13 cellular contexts compared by ENCODE assay signal in genomic region chr1:36134031-36134430, GRCh38. TPM values are rescaled to one million over a fixed set of nuclear protein-coding genes. Genes with fewer than 3 reads are reported as not detected.
A peak's percentile ranks its signal among the peaks of the same experiment; 100 is the strongest.
DNase-seq lines count a peak whose midpoint lies in the region; ATAC-seq, FAIRE-seq and TF ChIP-seq lines count a peak whose summit lies in the region.
"Had no signal": no experiment of that assay in that cellular context is flagged by ENCODE, and none has a peak within 500 bp of the region (broad histone marks: within the 10 kb centered on the region; RNA-seq: fewer than 3 reads in every experiment).

No MANE protein-coding gene starts in this region.

- TF ChIP-seq EP300 in gastroesophageal sphincter (IDR thresholded peaks at IDR 0.05) (no peak), sigmoid colon (IDR thresholded peaks at IDR 0.05) (no peak)

- peaks cover 50% of the 10 kb centered on the region for H3K4me1 ChIP-seq in GM23248 (ENCODE audit: insufficient read depth)
- H3K4me1 ChIP-seq in adipocyte (ENCODE audit: control insufficient read depth, insufficient read depth, low read length) = peaks cover 46% of the 10 kb centered on the region
- H3K4me1 ChIP-seq in gastroesophageal sphincter = peaks cover 4 to 52% (median 28%) of the 10 kb centered on the region in 3 donors
- peaks cover 0 to 52% (median 48%) of the 10 kb centered on the region in 4 donors for H3K4me1 ChIP-seq in sigmoid colon
- peaks cover 0 to 2% of the 10 kb centered on the region in 2 donors for H3K4me1 ChIP-seq in kidney (ENCODE audit: control insufficient read depth in 1 of 2, insufficient read depth in 1 of 2, low read depth in 1 of 2, low read length in 2 of 2)

- H3K9me3 ChIP-seq in GM23248 (ENCODE audit: low read depth) = no peaks in the 10 kb centered on the region
- H3K9me3 ChIP-seq in adipocyte (ENCODE audit: control insufficient read depth, low read length) = no peaks in the 10 kb centered on the region
- H3K9me3 ChIP-seq in gastroesophageal sphincter = no peaks in the 10 kb centered on the region
- H3K9me3 ChIP-seq in sigmoid colon = no peaks in the 10 kb centered on the region
- H3K9me3 ChIP-seq in kidney (ENCODE audit: control insufficient read depth in 1 of 2, low read length in 2 of 2) = no peaks in the 10 kb centered on the region

- H3F3A ChIP-seq in GM23248 (ENCODE audit: insufficient read depth) = peaks cover 47% of the 10 kb centered on the region

- H2AFZ ChIP-seq in GM23248 = 0 out of 2 replicates have a peak overlapping the region, but pooled peaks have one; percentile 14

- H3K27me3 ChIP-seq in GM23248 (replicated peaks; ENCODE audit: insufficient read depth) = no peaks in the 10 kb centered on the region
- no peaks in the 10 kb centered on the region for H3K27me3 ChIP-seq in adipocyte (replicated peaks; ENCODE audit: control insufficient read depth, insufficient read depth, low read length)
- H3K27me3 ChIP-seq in gastroesophageal sphincter = no peaks in the 10 kb centered on the region
- no peaks in the 10 kb centered on the region for H3K27me3 ChIP-seq in sigmoid colon

- peaks cover 22% of the 10 kb centered on the region for H3K79me2 ChIP-seq in GM23248 (ENCODE audit: insufficient read depth)

- in situ Hi-C loops in GM23248 (cut with MboI) = no loop called here

- H3K36me3 ChIP-seq in GM23248 (ENCODE audit: low read depth) = peaks cover 8% of the 10 kb centered on the region; the same call in 1 of the 2 replicates
- peaks cover 20% of the 10 kb centered on the region for H3K36me3 ChIP-seq in adipocyte (ENCODE audit: control insufficient read depth, insufficient read depth, low read length, severe bottlenecking)
- peaks cover 0 to 28% of the 10 kb centered on the region in 2 donors for H3K36me3 ChIP-seq in gastroesophageal sphincter
- peaks cover 7 to 22% (median 14%) of the 10 kb centered on the region in 4 donors for H3K36me3 ChIP-seq in sigmoid colon
- peaks cover 15 to 19% of the 10 kb centered on the region in 2 donors for H3K36me3 ChIP-seq in kidney (ENCODE audit: control insufficient read depth in 1 of 2, insufficient read depth in 2 of 2, low read length in 2 of 2)

- intact Hi-C loops in sigmoid colon (cut with DNase I) (no loop called here), kidney (cut with DNase I) (no loop called here)

- H3K27ac ChIP-seq in GM23248 (peak overlapping the region; percentile 86), gastroesophageal sphincter (peak overlapping the region in 3 of 4 donors; percentile 61 to 82 (median 80)), sigmoid colon (peak overlapping the region; percentile 65 to 82 (median 78)), kidney (ENCODE audit: low read depth in 2 of 2, low read length in 2 of 2) (no peak overlapping the region)

- no peaks in the 10 kb centered on the region for H4K20me1 ChIP-seq in GM23248 (ENCODE audit: insufficient read depth)

- H3K4me3 ChIP-seq in GM23248 (no peak overlapping the region), adipocyte (ENCODE audit: low read length) (no peak overlapping the region), gastroesophageal sphincter (no peak overlapping the region), sigmoid colon (no peak overlapping the region), kidney (ENCODE audit: low read length in 2 of 2) (no peak overlapping the region)

- WGBS in GM23248 (ENCODE audit: low coverage in 1 of 2, low lambda C conversion rate in 2 of 2, missing lambda C conversion rate in 2 of 2), 2 experiments = 65 to 67% methylated on average over 4 to 6 of the region's 6 CpGs
- WGBS in gastroesophageal sphincter (ENCODE audit: low coverage in 1 of 2), 2 donors = 64% methylated on average over 2 of the region's 6 CpGs; no CpG with 5 or more reads in 1 of the 2 donors
- whole genome bisulfite sequencing in sigmoid colon, 2 donors = 72 to 79% methylated on average over 6 of the region's 6 CpGs

- TF ChIP-seq POLR2A in gastroesophageal sphincter (IDR thresholded peaks at IDR 0.05) (no peak), sigmoid colon (IDR thresholded peaks at IDR 0.05) (no peak)

- H3K4me2 ChIP-seq in GM23248 (ENCODE audit: unreplicated experiment) = peak overlapping the region; percentile 33

- FAIRE-seq in kidney (lab: Jason Lieb, UNC) = no peak
- FAIRE-seq: small intestine had no signal

- no peak for DNase-seq in GM23248
- DNase-seq in adipocyte (ENCODE audit: low read depth) = no peak
- no peak for DNase-seq in sigmoid colon
- no peak for DNase-seq in DMS153 treated with DMSO at 0.1 percent for 48 hours (lab: John Stamatoyannopoulos, UW; ENCODE audit: unreplicated experiment)
- no peak for DNase-seq in stimulated activated CD4-positive, alpha-beta T cell treated with anti-CD3 and anti-CD28 coated beads, Interleukin-4, amount 100 ng/mL, for 24 hours
- DNase-seq in kidney = no peak
- no peak for DNase-seq in mucosa of gallbladder (ENCODE audit: low spot score)
- DNase-seq: activated T-cell treated with anti-CD3 and anti-CD28 coated beads for 4 hours; SIG-M5; stimulated activated naive CD4-positive, alpha-beta T cell treated with Interleukin-2 at 50 U/mL for 16 hours had no signal

- no peaks in the 10 kb centered on the region for H3K9me2 ChIP-seq in GM23248 (ENCODE audit: insufficient read depth)

- ATAC-seq in gastroesophageal sphincter = no peak

- TF ChIP-seq CTCF in gastroesophageal sphincter (IDR thresholded peaks at IDR 0.05) (no peak), sigmoid colon (IDR thresholded peaks at IDR 0.05) (no peak), kidney (IDR thresholded peaks at IDR 0.05; ENCODE audit: borderline replicate concordance, extremely low read depth, insufficient read depth) (no peak)

- H3K9ac ChIP-seq in GM23248 = peak overlapping the region; percentile 53
- peak overlapping the region; percentile 55 for H3K9ac ChIP-seq in adipocyte (ENCODE audit: low read length)
- no peak overlapping the region for H3K9ac ChIP-seq in kidney (ENCODE audit: low read length in 2 of 2)

RNA-seq across cellular contexts. Expression of gene COL8A2, which starts 9.0 kb away (rescaled TPM):
- total RNA-seq in GM23248 (2014; rRNA removed; shearing (Covaris generic)) = 30.5 and 33.1 TPM in 2 replicates
- polyA plus RNA-seq in GM23248 (2016; fragmentation: Nextera tagmentation; extraction: Ambion mirVana) = 2.9 and 3.2 TPM in 2 replicates
- total RNA-seq in gastroesophageal sphincter = 10 to 100 TPM; 43.3 to 57.8 (median 50.6) TPM
- total RNA-seq in sigmoid colon = 10 to 100 TPM in 1 of 4 donors, 1 to 10 TPM in 3; 1.8 to 13.0 (median 4.3) TPM
- polyA plus RNA-seq in sigmoid colon = 1 to 10 TPM in 2 of 3 donors, under 1 TPM in 1; 0.60 to 3.2 (median 2.4) TPM
- total RNA-seq in kidney = 6.4 TPM
- polyA plus RNA-seq in kidney (ENCODE audit: insufficient read depth, low read depth, low replicate concordance) = 0.90 TPM
- total RNA-seq in mucosa of gallbladder = 10.8 TPM

RNA-seq across cellular contexts. Expression of gene TRAPPC3, which starts 15.3 kb away (rescaled TPM):
- 101 and 112 TPM in 2 replicates for total RNA-seq in GM23248 (2014; rRNA removed; shearing (Covaris generic))
- polyA plus RNA-seq in GM23248 (2016; fragmentation: Nextera tagmentation; extraction: Ambion mirVana) (134 and 135 TPM in 2 replicates), sigmoid colon (100 to 1,000 TPM in 1 of 3 donors, 10 to 100 TPM in 2; 75.1 to 102 (median 80.9) TPM), kidney (ENCODE audit: insufficient read depth, low read depth, low replicate concordance) (102 TPM)
- total RNA-seq in gastroesophageal sphincter (100 to 1,000 TPM; 102 to 166 (median 129) TPM), sigmoid colon (100 to 1,000 TPM; 108 to 177 (median 129) TPM), kidney (58.4 TPM), mucosa of gallbladder (57.7 TPM)

RNA-seq across cellular contexts. Expression of gene MAP7D1, which starts 21.9 kb away (rescaled TPM):
- total RNA-seq in GM23248 (2014; rRNA removed; shearing (Covaris generic)) = 160 and 224 TPM in 2 replicates
- 34.8 and 35.8 TPM in 2 replicates for polyA plus RNA-seq in GM23248 (2016; fragmentation: Nextera tagmentation; extraction: Ambion mirVana)
- total RNA-seq in gastroesophageal sphincter = 100 to 1,000 TPM; 147 to 243 (median 172) TPM
- total RNA-seq in sigmoid colon = 100 to 1,000 TPM; 104 to 226 (median 129) TPM
- polyA plus RNA-seq in sigmoid colon = 10 to 100 TPM; 31.8 to 60.9 (median 57.1) TPM
- 78.7 TPM for total RNA-seq in kidney
- polyA plus RNA-seq in kidney (ENCODE audit: insufficient read depth, low read depth, low replicate concordance) = 47.5 TPM
- total RNA-seq in mucosa of gallbladder = 123 TPM

RNA-seq across cellular contexts. Expression of gene ADPRS, which starts 45.3 kb away (rescaled TPM):
- 64.7 and 70.3 TPM in 2 replicates for total RNA-seq in GM23248 (2014; rRNA removed; shearing (Covaris generic))
- polyA plus RNA-seq in GM23248 (2016; fragmentation: Nextera tagmentation; extraction: Ambion mirVana) (38.9 and 42.0 TPM in 2 replicates), sigmoid colon (10 to 100 TPM; 21.6 to 30.0 (median 29.6) TPM), kidney (ENCODE audit: insufficient read depth, low read depth, low replicate concordance) (36.4 TPM)
- total RNA-seq in gastroesophageal sphincter (10 to 100 TPM; 23.8 to 43.4 (median 32.6) TPM), sigmoid colon (10 to 100 TPM; 24.3 to 49.6 (median 37.0) TPM), kidney (26.9 TPM), mucosa of gallbladder (28.9 TPM)

RNA-seq across cellular contexts. Expression of gene TEKT2, which starts 50.1 kb away (rescaled TPM):
- not detected in 2 replicates for total RNA-seq in GM23248 (2014; rRNA removed; shearing (Covaris generic))
- not detected in 2 replicates for polyA plus RNA-seq in GM23248 (2016; fragmentation: Nextera tagmentation; extraction: Ambion mirVana)
- total RNA-seq in gastroesophageal sphincter = under 1 TPM in 1 of 4 donors, not detected in 3; 0.73 TPM
- under 1 TPM in 1 of 4 donors, not detected in 3; 0.33 TPM for total RNA-seq in sigmoid colon
- polyA plus RNA-seq in sigmoid colon = under 1 TPM in 1 of 3 donors, not detected in 2; 0.19 TPM
- 5.7 TPM for total RNA-seq in kidney
- 2.4 TPM for polyA plus RNA-seq in kidney (ENCODE audit: insufficient read depth, low read depth, low replicate concordance)
- total RNA-seq in mucosa of gallbladder = 0.75 TPM
- total RNA-seq: LHCN-M2 had no signal

Comparison
In these comparisons a context has a peak if more than half of its experiments do, and no peak if none do; other contexts are left out.
1. H3K27ac ChIP-seq: peak in GM23248 (single experiment), gastroesophageal sphincter (3 of 4) and sigmoid colon (4 of 4); none in kidney (0 of 2).
2. H3K9ac ChIP-seq: peak in GM23248 (single experiment) and adipocyte (single experiment); none in kidney (0 of 2).